In the genomic region with DNA sequence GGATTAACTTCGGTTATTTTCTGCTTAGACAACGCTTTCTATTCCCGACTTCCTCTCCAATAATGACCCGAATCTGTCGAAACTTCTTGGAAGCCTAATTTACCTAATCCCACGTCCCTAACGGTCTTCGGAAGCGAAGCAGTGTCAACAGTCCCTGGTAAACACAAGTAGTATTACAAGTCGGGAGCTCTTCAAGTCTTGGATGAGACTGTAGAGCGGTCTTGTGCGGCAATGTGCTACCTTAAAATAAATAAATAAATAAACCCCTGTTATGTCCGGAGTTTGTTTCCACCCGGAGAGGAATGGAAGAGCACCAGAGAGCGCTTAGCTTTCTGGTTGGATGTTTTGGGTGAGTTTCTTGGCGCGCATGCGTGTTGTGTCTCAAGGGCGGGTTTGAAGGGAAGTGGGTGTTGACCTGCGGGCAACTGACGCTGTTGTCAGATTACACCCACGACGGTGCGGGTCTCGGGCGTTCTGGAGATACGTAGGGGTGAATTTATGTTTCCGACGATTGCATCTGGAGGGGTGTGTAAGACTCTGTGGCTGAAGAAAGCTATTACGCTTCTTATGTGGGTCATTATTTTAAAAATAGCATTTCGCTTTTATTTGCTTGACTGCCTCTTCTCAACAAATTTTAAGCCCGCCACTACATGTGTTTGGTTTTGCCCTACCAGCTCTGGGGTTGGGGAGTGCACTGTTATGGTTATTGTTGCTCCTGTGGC, we compare ENCODE assay signal across 8 cellular contexts. TPM values are rescaled to one million over a fixed set of nuclear protein-coding genes. Genes with fewer than 3 reads are reported as not detected.
DNase-seq lines count a peak whose midpoint lies in the region; ATAC-seq lines count a peak whose summit lies in the region.

KIAA0586 (plus strand) TSS at position 431 of the 722 bp plus-strand sequence. CDS start 546 bp downstream, outside the sequence.
A gene with protein sequence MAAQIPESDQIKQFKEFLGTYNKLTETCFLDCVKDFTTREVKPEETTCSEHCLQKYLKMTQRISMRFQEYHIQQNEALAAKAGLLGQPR (minus strand): TSS at position 243 of the 722 bp plus-strand sequence. CDS start 15,586 bp downstream, outside the sequence.

- peak within 1 kb of the TSS; percentile 88 for H3K4me2 ChIP-seq in BLaER1

- H3K4me3 Mint-ChIP-seq in activated CD4-positive, alpha-beta T cell treated with anti-CD3 and anti-CD28 coated beads, Interleukin-2, amount 10 ng/mL, durations not matched to agents 7 days and 5 days, result peak within 1 kb of the TSS; percentile 86

- peaks cover 6% of the 10 kb centered on the region; the same call in 1 of the 2 replicates for H4K20me1 ChIP-seq in BLaER1

- DNase-seq in NCI-H69 (lab: John Stamatoyannopoulos, UW), result peak; percentile 99
- DNase-seq in activated CD4-positive, alpha-beta T cell treated with anti-CD3 and anti-CD28 coated beads, Interleukin-2, amount 10 ng/mL, durations not matched to agents 7 days and 5 days, result peak; percentile 97
- DNase-seq in dedifferentiated amniotic fluid mesenchymal stem cell (ENCODE audit: extremely low spot score), result peak; percentile 99
- DNase-seq in left kidney (ENCODE audit: low read depth, low spot score), result peak; percentile 99
- DNase-seq in stimulated activated CD4-positive, alpha-beta T cell treated with anti-CD3 and anti-CD28 coated beads, Interleukin-2, amount 100 ng/mL, for 24 hours, result peak; percentile 93 to 95

- CTCF ChIA-PET in activated CD4-positive, alpha-beta T cell treated with anti-CD3 and anti-CD28 coated beads, Interleukin-2, amount 10 ng/mL, durations not matched to agents 7 days and 5 days (lab: Charles Lee), result interaction anchor here (0.5 to 5.5 kb wide), 3 partner anchors 10 to 148 kb away, joined by 3 to 26 read pairs (median 3); partner anchors contain the start of gene TOMM20L

- H3K27ac Mint-ChIP-seq in activated CD4-positive, alpha-beta T cell treated with anti-CD3 and anti-CD28 coated beads, Interleukin-2, amount 10 ng/mL, durations not matched to agents 7 days and 5 days, result peak within 1 kb of the TSS; percentile 99

- H3K4me1 ChIP-seq in BLaER1, result peaks cover 37% of the 10 kb centered on the region

- no peaks in the 10 kb centered on the region for H3K27me3 ChIP-seq in BLaER1

- ATAC-seq in GM19328 (IDR thresholded peaks at IDR 0.05; ENCODE audit: unreplicated experiment), result peak; percentile 90
- ATAC-seq in HG03520 (IDR thresholded peaks at IDR 0.05; ENCODE audit: unreplicated experiment), result peak; percentile 79

- H3K27ac ChIP-seq in BLaER1, result peak within 1 kb of the TSS; percentile 99

- peaks cover 19% of the 10 kb centered on the region for H3K36me3 Mint-ChIP-seq in activated CD4-positive, alpha-beta T cell treated with anti-CD3 and anti-CD28 coated beads, Interleukin-2, amount 10 ng/mL, durations not matched to agents 7 days and 5 days (ENCODE audit: low read depth)

- H3K4me3 ChIP-seq in BLaER1, result peak within 1 kb of the TSS; percentile 89

- H3K9me3 Mint-ChIP-seq in activated CD4-positive, alpha-beta T cell treated with anti-CD3 and anti-CD28 coated beads, Interleukin-2, amount 10 ng/mL, durations not matched to agents 7 days and 5 days, result no peaks in the 10 kb centered on the region

- H3K27me3 Mint-ChIP-seq in activated CD4-positive, alpha-beta T cell treated with anti-CD3 and anti-CD28 coated beads, Interleukin-2, amount 10 ng/mL, durations not matched to agents 7 days and 5 days, result no peaks in the 10 kb centered on the region

- no peaks in the 10 kb centered on the region for H3K9me3 ChIP-seq in BLaER1

- peaks cover 41% of the 10 kb centered on the region for H3K36me3 ChIP-seq in BLaER1

- peaks cover 45% of the 10 kb centered on the region for H3K4me1 Mint-ChIP-seq in activated CD4-positive, alpha-beta T cell treated with anti-CD3 and anti-CD28 coated beads, Interleukin-2, amount 10 ng/mL, durations not matched to agents 7 days and 5 days

- POLR2A ChIA-PET in activated CD4-positive, alpha-beta T cell treated with anti-CD3 and anti-CD28 coated beads, Interleukin-2, amount 10 ng/mL, durations not matched to agents 7 days and 5 days (lab: Charles Lee), result interaction anchor here (1.5 kb wide), 1 partner anchor 130 kb away, joined by 4 read pairs; no protein-coding TSS in a partner anchor

- H3K9ac ChIP-seq in BLaER1, result peak within 1 kb of the TSS; percentile 98

RNA-seq across cellular contexts. Expression of gene KIAA0586, which starts in this region (rescaled TPM):
- total RNA-seq in activated CD4-positive, alpha-beta T cell treated with anti-CD3 and anti-CD28 coated beads, Interleukin-2, amount 10 ng/mL, durations not matched to agents 7 days and 5 days, result 10 to 100 TPM; 29.7 to 31.4 TPM

RNA-seq across cellular contexts. Expression of the second gene that starts in this region (rescaled TPM):
- total RNA-seq in activated CD4-positive, alpha-beta T cell treated with anti-CD3 and anti-CD28 coated beads, Interleukin-2, amount 10 ng/mL, durations not matched to agents 7 days and 5 days, result 10 to 100 TPM; 36.2 to 45.1 TPM

Comparison
In these comparisons a context has a peak if more than half of its experiments do, and no peak if none do; other contexts are left out.
1. Peak in every context shown above with its lines: DNase-seq, ATAC-seq, H3K4me3 ChIP-seq and H3K27ac ChIP-seq.